ENCODE assay signal across 1 cellular context in the genomic region with DNA sequence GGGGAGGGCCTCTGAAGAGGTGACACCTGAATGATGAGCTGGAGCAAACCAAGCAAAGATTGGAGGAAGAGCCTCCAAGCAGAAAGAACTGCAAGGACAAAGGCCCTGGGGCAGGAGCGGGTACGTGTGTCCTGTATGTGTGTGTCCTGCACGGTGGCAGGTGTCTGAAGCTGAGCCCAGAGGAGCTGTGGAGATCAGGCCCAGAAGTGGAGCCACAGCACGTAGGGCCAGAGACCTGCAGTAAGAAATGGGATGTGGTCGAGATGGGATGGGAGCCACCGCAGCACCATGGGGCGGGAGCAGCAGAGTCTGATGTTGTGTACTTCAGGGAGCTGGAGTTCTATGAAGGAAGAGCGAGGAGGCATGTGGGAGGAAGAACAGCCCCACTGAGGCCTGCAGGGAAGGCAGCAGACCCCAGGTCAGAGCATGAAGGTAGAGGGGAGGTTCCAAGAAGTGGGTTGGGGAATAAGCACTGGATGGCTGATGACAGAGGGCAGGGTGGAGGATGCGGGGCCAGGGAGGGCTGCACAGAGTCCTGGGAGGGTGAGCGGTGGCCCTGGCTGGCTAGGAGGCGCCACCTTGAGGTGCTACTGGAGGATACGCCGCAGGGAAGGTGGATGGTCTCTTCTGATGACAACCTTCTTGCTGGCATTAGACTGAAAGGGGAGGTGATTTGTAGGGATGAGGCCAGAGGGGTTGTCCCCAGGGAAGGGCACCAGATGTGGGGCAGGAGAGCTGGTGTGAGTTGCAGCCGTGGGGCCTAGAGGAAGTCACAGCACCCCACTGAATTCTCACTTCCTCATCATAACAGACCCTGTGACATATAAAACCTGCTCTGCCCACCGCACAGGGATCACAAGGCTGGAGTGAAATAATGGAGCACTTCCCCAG.
TF ChIP-seq lines count a peak whose summit lies in the region.

No MANE protein-coding gene starts in this region.

TF ChIP-seq in Ishikawa, 13 proteins besides CTCF, POLR2A, EP300 and RAD21 (continued from another document):
- no peak for TF ChIP-seq USF1 (IDR thresholded peaks at IDR 0.05)
